2 cellular contexts compared by ENCODE assay signal in genomic region chr6:27495386-27496135, GRCh38.
A peak's percentile ranks its signal among the peaks of the same experiment; 100 is the strongest.
TF ChIP-seq lines count a peak whose summit lies in the region.

No MANE protein-coding gene starts in this region.

TF ChIP-seq in HEK293, 187 proteins besides CTCF, POLR2A, EP300 and RAD21 (continued from another document and continues in another):
- TF ChIP-seq ZNF335 (tag by site-specific recombination; conservative IDR thresholded peaks at IDR 0.05) (peak; percentile 74), ZFP41 (tag by site-specific recombination; IDR thresholded peaks at IDR 0.05; ENCODE audit: borderline replicate concordance) (peak; percentile 68; the same call in 1 of the 2 replicates), REST (tag by site-specific recombination; IDR thresholded peaks at IDR 0.05) (peak; percentile 4; the same call in 1 of the 2 replicates), ZNF148 (tag by site-specific recombination; IDR thresholded peaks at IDR 0.05; ENCODE audit: borderline replicate concordance) (no peak), ZNF112 (tag by site-specific recombination; IDR thresholded peaks at IDR 0.05) (no peak), ZSCAN18 (tag by site-specific recombination; IDR thresholded peaks at IDR 0.05) (peak; percentile 78), ZNF416 (tag by site-specific recombination; IDR thresholded peaks at IDR 0.05) (peak; percentile 25; the same call in 1 of the 2 replicates), KLF10 (tag by site-specific recombination; IDR thresholded peaks at IDR 0.05) (peak; percentile 84), GLIS1 (tag by site-specific recombination; IDR thresholded peaks at IDR 0.05) (no peak; the same call in 1 of the 2 replicates), OVOL3 (tag by site-specific recombination; IDR thresholded peaks at IDR 0.05) (peak; percentile 79), KLF1 (tag by site-specific recombination; IDR thresholded peaks at IDR 0.05) (peak; percentile 79), ZSCAN16 (tag by site-specific recombination; IDR thresholded peaks at IDR 0.05) (no peak), ZNF398 (tag by site-specific recombination; IDR thresholded peaks at IDR 0.05) (peak; percentile 47; the same call in 1 of the 2 replicates), ZNF274 (IDR thresholded peaks at IDR 0.05; ENCODE audit: low read length) (no peak), ZNF274 (tag by site-specific recombination; IDR thresholded peaks at IDR 0.05; ENCODE audit: borderline replicate concordance) (no peak), ZNF792 (tag by site-specific recombination; IDR thresholded peaks at IDR 0.05) (peak; percentile 89), ZNF473 (tag by site-specific recombination; IDR thresholded peaks at IDR 0.05) (no peak), MZF1 (tag by site-specific recombination; IDR thresholded peaks at IDR 0.05; ENCODE audit: borderline replicate concordance) (peak; percentile 71), ZNF623 (tag by site-specific recombination; IDR thresholded peaks at IDR 0.05) (peak; percentile 55), ZBTB1 (tag by site-specific recombination; IDR thresholded peaks at IDR 0.05) (no peak), ZNF302 (tag by site-specific recombination; IDR thresholded peaks at IDR 0.05; ENCODE audit: low read depth) (0 out of 2 replicates have a peak, but pooled peaks have one; percentile 14), ZBTB7A (tag by site-specific recombination; IDR thresholded peaks at IDR 0.05; ENCODE audit: low read depth) (peak; percentile 93; the same call in 1 of the 2 replicates)

TF ChIP-seq in K562, 482 proteins besides CTCF, POLR2A, EP300 and RAD21 (continued from another document and continues in another):
- no peak for TF ChIP-seq ZMIZ1 (IDR thresholded peaks at IDR 0.05; ENCODE audit: low read depth in 2 of 2, low read length in 2 of 2)
- TF ChIP-seq MEF2D (tag; conservative IDR thresholded peaks at IDR 0.05; ENCODE audit: low read depth): 0 out of 2 replicates have a peak, but pooled peaks have one; percentile 50
- TF ChIP-seq ETS1 (conservative IDR thresholded peaks at IDR 0.05; ENCODE audit: control insufficient read depth, low read depth, low read length): peak; percentile 87
- TF ChIP-seq TRIM28 (IDR thresholded peaks at IDR 0.05): peak; percentile 61; the same call in 1 of the 2 replicates
- TF ChIP-seq MCM2 (IDR thresholded peaks at IDR 0.05; ENCODE audit: low read depth): no peak
- peak; percentile 57 to 91; a peak in 3 of 4 replicates for TF ChIP-seq UBTF (IDR thresholded peaks at IDR 0.05; ENCODE audit: borderline replicate concordance in 1 of 2, low read depth in 2 of 2, low read length in 2 of 2)
- peak; percentile 93 for TF ChIP-seq POLR3A (IDR thresholded peaks at IDR 0.05; ENCODE audit: borderline replicate concordance, extremely low read depth, insufficient read depth, insufficient read length)
- TF ChIP-seq NEUROD1 (IDR thresholded peaks at IDR 0.05; ENCODE audit: borderline replicate concordance, low read depth, low read length, partially characterized antibody): no peak
- peak; percentile 21; the same call in 1 of the 2 replicates for TF ChIP-seq BHLHE40 (IDR thresholded peaks at IDR 0.05; ENCODE audit: low read length)
- no peak for TF ChIP-seq MCM3 (IDR thresholded peaks at IDR 0.05)
- TF ChIP-seq ZNF395 (CRISPR knock-in tag; IDR thresholded peaks at IDR 0.05): no peak
- TF ChIP-seq NFRKB (IDR thresholded peaks at IDR 0.05; ENCODE audit: low read depth): peak; percentile 48; the same call in 1 of the 2 replicates
- no peak for TF ChIP-seq ATF2 (CRISPR knock-in tag; IDR thresholded peaks at IDR 0.05)
- TF ChIP-seq CLOCK (CRISPR knock-in tag; IDR thresholded peaks at IDR 0.05; ENCODE audit: borderline replicate concordance): no peak
- TF ChIP-seq ZNF311 (CRISPR knock-in tag; IDR thresholded peaks at IDR 0.05): no peak
- TF ChIP-seq NBN (IDR thresholded peaks at IDR 0.05; ENCODE audit: low read depth): peak; percentile 96
- TF ChIP-seq SIN3B (IDR thresholded peaks at IDR 0.05; ENCODE audit: low read depth): no peak
- TF ChIP-seq MED1 (CRISPR knock-in tag; IDR thresholded peaks at IDR 0.05; ENCODE audit: borderline replicate concordance): no peak
- TF ChIP-seq NFIC (IDR thresholded peaks at IDR 0.05): peak; percentile 84
- no peak for TF ChIP-seq ZNF280A (IDR thresholded peaks at IDR 0.05; ENCODE audit: low read depth, partially characterized antibody)
- TF ChIP-seq NONO (IDR thresholded peaks at IDR 0.05; ENCODE audit: low read depth in 2 of 2, low read length in 1 of 2): no peak
- no peak for TF ChIP-seq ZNF3 (CRISPR knock-in tag; IDR thresholded peaks at IDR 0.05)
- TF ChIP-seq ZNF830 (CRISPR knock-in tag; IDR thresholded peaks at IDR 0.05): no peak
- TF ChIP-seq TAL1 (IDR thresholded peaks at IDR 0.05): 0 out of 2 replicates have a peak, but pooled peaks have one; percentile 4
- TF ChIP-seq STAG1 (CRISPR knock-in tag; IDR thresholded peaks at IDR 0.05; ENCODE audit: borderline replicate concordance): no peak
- no peak for TF ChIP-seq ZNF551 (CRISPR knock-in tag; IDR thresholded peaks at IDR 0.05)
- TF ChIP-seq RBM39 (optimal IDR thresholded peaks at IDR 0.05; ENCODE audit: low read depth, low read length): no peak
- no peak for TF ChIP-seq KLF10 (CRISPR knock-in tag; IDR thresholded peaks at IDR 0.05)
- TF ChIP-seq ELF2 (CRISPR knock-in tag; IDR thresholded peaks at IDR 0.05): no peak
- no peak for TF ChIP-seq TSHZ1 (CRISPR knock-in tag; IDR thresholded peaks at IDR 0.05)
- no peak for TF ChIP-seq ZFPM2 (CRISPR knock-in tag; IDR thresholded peaks at IDR 0.05)
